ENCODE assay signal across 1 cellular context in the genomic region with DNA sequence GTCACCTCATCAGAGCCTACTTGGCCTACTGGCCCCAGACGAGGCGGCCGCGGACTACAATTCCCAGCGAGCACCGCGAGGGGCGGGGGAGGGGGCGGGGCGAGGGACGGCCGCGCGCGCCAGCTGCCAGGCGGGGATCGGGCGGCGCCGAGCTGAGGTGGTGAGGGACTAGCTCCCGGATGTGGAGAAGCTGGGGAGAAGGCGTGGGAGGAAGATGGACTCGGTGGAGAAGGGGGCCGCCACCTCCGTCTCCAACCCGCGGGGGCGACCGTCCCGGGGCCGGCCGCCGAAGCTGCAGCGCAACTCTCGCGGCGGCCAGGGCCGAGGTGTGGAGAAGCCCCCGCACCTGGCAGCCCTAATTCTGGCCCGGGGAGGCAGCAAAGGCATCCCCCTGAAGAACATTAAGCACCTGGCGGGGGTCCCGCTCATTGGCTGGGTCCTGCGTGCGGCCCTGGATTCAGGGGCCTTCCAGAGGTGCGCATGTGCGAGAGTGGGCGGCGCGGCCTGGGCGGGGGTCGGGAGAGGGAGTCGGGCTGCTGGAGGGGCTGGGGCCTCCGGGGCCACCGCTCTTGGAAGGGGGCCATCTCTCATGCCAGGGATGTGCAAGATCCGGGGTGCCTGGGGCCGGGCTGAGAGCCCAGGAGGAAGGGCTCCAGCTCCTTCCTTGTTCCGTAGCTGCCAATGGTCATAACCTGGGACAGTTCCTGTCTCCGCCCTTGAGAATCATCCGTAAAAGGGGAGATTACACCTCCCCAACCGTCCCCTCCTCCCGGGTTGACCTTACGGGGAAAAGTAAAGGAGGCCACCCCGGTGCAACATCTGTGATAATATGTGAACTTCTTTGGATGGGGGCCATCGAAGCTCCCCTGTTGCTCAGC.
TF ChIP-seq lines count a peak whose summit lies in the region.

A gene (plus strand): TSS at position 129 of the 878 bp plus-strand sequence. CDS start 86 bp downstream, at position 215.

TF ChIP-seq in K562, 482 proteins besides CTCF, POLR2A, EP300 and RAD21 (continued from another document and continues in another):
- TF ChIP-seq, protein P1, sequence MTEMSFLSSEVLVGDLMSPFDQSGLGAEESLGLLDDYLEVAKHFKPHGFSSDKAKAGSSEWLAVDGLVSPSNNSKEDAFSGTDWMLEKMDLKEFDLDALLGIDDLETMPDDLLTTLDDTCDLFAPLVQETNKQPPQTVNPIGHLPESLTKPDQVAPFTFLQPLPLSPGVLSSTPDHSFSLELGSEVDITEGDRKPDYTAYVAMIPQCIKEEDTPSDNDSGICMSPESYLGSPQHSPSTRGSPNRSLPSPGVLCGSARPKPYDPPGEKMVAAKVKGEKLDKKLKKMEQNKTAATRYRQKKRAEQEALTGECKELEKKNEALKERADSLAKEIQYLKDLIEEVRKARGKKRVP (CRISPR knock-in tag; IDR thresholded peaks at IDR 0.05) = no peak
- TF ChIP-seq, protein P2, sequence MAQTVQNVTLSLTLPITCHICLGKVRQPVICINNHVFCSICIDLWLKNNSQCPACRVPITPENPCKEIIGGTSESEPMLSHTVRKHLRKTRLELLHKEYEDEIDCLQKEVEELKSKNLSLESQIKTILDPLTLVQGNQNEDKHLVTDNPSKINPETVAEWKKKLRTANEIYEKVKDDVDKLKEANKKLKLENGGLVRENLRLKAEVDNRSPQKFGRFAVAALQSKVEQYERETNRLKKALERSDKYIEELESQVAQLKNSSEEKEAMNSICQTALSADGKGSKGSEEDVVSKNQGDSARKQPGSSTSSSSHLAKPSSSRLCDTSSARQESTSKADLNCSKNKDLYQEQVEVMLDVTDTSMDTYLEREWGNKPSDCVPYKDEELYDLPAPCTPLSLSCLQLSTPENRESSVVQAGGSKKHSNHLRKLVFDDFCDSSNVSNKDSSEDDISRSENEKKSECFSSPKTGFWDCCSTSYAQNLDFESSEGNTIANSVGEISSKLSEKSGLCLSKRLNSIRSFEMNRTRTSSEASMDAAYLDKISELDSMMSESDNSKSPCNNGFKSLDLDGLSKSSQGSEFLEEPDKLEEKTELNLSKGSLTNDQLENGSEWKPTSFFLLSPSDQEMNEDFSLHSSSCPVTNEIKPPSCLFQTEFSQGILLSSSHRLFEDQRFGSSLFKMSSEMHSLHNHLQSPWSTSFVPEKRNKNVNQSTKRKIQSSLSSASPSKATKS (CRISPR knock-in tag; IDR thresholded peaks at IDR 0.05) = no peak
- TF ChIP-seq CSDE1 (IDR thresholded peaks at IDR 0.05) (no peak), FOXJ2 (tag; IDR thresholded peaks at IDR 0.05) (no peak), ZNF121 (CRISPR knock-in tag; conservative IDR thresholded peaks at IDR 0.05) (no peak), HDGF (IDR thresholded peaks at IDR 0.05) (no peak), NR2C1 (IDR thresholded peaks at IDR 0.05) (0 out of 2 replicates have a peak, but pooled peaks have one; percentile 28), NR2C1 (tag; IDR thresholded peaks at IDR 0.05) (peak; percentile 32; the same call in 1 of the 2 replicates), C11orf30 (IDR thresholded peaks at IDR 0.05; ENCODE audit: low read depth) (no peak), ZFX (CRISPR knock-in tag; IDR thresholded peaks at IDR 0.05) (peak; percentile 67), LCOR (CRISPR knock-in tag; IDR thresholded peaks at IDR 0.05) (0 out of 2 replicates have a peak, but pooled peaks have one; percentile 36), ATF1 (CRISPR knock-in tag; IDR thresholded peaks at IDR 0.05) (no peak), ATF1 (tag; IDR thresholded peaks at IDR 0.05) (no peak), KAT8 (IDR thresholded peaks at IDR 0.05; ENCODE audit: low read depth) (no peak), ZNF778 (CRISPR knock-in tag; IDR thresholded peaks at IDR 0.05) (no peak), NEUROD1 (IDR thresholded peaks at IDR 0.05; ENCODE audit: borderline replicate concordance, low read depth, low read length, partially characterized antibody) (no peak), OTX1 (CRISPR knock-in tag; IDR thresholded peaks at IDR 0.05) (no peak), LEF1 (IDR thresholded peaks at IDR 0.05) (no peak), MEF2A (IDR thresholded peaks at IDR 0.05; ENCODE audit: control insufficient read depth, low read depth, low read length) (no peak), BMI1 (IDR thresholded peaks at IDR 0.05; ENCODE audit: low read length) (no peak), TCFL5 (CRISPR knock-in tag; conservative IDR thresholded peaks at IDR 0.05) (no peak), POU5F1 (IDR thresholded peaks at IDR 0.05; ENCODE audit: borderline replicate concordance, low read depth, low read length, partially characterized antibody) (no peak), ZFP30 (CRISPR knock-in tag; IDR thresholded peaks at IDR 0.05; ENCODE audit: borderline replicate concordance) (no peak), ZNF75A (CRISPR knock-in tag; IDR thresholded peaks at IDR 0.05) (no peak), TFAM (CRISPR knock-in tag; conservative IDR thresholded peaks at IDR 0.05) (no peak), TRIM24 (IDR thresholded peaks at IDR 0.05) (peak; percentile 58 to 62; a peak in 2 of 4 replicates)
- TF ChIP-seq, protein P3, sequence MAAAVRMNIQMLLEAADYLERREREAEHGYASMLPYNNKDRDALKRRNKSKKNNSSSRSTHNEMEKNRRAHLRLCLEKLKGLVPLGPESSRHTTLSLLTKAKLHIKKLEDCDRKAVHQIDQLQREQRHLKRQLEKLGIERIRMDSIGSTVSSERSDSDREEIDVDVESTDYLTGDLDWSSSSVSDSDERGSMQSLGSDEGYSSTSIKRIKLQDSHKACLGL (CRISPR knock-in tag; IDR thresholded peaks at IDR 0.05; ENCODE audit: borderline replicate concordance, poor library complexity, severe bottlenecking) = no peak
- TF ChIP-seq, protein P4, sequence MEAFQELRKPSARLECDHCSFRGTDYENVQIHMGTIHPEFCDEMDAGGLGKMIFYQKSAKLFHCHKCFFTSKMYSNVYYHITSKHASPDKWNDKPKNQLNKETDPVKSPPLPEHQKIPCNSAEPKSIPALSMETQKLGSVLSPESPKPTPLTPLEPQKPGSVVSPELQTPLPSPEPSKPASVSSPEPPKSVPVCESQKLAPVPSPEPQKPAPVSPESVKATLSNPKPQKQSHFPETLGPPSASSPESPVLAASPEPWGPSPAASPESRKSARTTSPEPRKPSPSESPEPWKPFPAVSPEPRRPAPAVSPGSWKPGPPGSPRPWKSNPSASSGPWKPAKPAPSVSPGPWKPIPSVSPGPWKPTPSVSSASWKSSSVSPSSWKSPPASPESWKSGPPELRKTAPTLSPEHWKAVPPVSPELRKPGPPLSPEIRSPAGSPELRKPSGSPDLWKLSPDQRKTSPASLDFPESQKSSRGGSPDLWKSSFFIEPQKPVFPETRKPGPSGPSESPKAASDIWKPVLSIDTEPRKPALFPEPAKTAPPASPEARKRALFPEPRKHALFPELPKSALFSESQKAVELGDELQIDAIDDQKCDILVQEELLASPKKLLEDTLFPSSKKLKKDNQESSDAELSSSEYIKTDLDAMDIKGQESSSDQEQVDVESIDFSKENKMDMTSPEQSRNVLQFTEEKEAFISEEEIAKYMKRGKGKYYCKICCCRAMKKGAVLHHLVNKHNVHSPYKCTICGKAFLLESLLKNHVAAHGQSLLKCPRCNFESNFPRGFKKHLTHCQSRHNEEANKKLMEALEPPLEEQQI (IDR thresholded peaks at IDR 0.05) = no peak
- TF ChIP-seq, protein P5, sequence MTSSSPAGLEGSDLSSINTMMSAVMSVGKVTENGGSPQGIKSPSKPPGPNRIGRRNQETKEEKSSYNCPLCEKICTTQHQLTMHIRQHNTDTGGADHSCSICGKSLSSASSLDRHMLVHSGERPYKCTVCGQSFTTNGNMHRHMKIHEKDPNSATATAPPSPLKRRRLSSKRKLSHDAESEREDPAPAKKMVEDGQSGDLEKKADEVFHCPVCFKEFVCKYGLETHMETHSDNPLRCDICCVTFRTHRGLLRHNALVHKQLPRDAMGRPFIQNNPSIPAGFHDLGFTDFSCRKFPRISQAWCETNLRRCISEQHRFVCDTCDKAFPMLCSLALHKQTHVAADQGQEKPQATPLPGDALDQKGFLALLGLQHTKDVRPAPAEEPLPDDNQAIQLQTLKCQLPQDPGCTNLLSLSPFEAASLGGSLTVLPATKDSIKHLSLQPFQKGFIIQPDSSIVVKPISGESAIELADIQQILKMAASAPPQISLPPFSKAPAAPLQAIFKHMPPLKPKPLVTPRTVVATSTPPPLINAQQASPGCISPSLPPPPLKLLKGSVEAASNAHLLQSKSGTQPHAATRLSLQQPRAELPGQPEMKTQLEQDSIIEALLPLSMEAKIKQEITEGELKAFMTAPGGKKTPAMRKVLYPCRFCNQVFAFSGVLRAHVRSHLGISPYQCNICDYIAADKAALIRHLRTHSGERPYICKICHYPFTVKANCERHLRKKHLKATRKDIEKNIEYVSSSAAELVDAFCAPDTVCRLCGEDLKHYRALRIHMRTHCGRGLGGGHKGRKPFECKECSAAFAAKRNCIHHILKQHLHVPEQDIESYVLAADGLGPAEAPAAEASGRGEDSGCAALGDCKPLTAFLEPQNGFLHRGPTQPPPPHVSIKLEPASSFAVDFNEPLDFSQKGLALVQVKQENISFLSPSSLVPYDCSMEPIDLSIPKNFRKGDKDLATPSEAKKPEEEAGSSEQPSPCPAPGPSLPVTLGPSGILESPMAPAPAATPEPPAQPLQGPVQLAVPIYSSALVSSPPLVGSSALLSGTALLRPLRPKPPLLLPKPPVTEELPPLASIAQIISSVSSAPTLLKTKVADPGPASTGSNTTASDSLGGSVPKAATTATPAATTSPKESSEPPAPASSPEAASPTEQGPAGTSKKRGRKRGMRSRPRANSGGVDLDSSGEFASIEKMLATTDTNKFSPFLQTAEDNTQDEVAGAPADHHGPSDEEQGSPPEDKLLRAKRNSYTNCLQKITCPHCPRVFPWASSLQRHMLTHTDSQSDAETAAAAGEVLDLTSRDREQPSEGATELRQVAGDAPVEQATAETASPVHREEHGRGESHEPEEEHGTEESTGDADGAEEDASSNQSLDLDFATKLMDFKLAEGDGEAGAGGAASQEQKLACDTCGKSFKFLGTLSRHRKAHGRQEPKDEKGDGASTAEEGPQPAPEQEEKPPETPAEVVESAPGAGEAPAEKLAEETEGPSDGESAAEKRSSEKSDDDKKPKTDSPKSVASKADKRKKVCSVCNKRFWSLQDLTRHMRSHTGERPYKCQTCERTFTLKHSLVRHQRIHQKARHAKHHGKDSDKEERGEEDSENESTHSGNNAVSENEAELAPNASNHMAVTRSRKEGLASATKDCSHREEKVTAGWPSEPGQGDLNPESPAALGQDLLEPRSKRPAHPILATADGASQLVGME (CRISPR knock-in tag; IDR thresholded peaks at IDR 0.05) = no peak
- TF ChIP-seq, protein P6, sequence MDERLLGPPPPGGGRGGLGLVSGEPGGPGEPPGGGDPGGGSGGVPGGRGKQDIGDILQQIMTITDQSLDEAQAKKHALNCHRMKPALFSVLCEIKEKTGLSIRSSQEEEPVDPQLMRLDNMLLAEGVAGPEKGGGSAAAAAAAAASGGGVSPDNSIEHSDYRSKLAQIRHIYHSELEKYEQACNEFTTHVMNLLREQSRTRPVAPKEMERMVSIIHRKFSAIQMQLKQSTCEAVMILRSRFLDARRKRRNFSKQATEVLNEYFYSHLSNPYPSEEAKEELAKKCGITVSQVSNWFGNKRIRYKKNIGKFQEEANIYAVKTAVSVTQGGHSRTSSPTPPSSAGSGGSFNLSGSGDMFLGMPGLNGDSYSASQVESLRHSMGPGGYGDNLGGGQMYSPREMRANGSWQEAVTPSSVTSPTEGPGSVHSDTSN (CRISPR knock-in tag; IDR thresholded peaks at IDR 0.05; ENCODE audit: low read depth) = no peak
- TF ChIP-seq, protein P6 (tag; conservative IDR thresholded peaks at IDR 0.05; ENCODE audit: low read depth) = no peak
- TF ChIP-seq, protein P7, sequence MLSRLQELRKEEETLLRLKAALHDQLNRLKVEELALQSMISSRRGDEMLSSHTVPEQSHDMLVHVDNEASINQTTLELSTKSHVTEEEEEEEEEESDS (CRISPR knock-in tag; IDR thresholded peaks at IDR 0.05) = no peak
- TF ChIP-seq, protein P8, sequence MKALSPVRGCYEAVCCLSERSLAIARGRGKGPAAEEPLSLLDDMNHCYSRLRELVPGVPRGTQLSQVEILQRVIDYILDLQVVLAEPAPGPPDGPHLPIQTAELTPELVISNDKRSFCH (CRISPR knock-in tag; IDR thresholded peaks at IDR 0.05) = no peak
- TF ChIP-seq, protein P8 (tag; IDR thresholded peaks at IDR 0.05) = peak; percentile 60; the same call in 1 of the 2 replicates
- TF ChIP-seq, protein P9, sequence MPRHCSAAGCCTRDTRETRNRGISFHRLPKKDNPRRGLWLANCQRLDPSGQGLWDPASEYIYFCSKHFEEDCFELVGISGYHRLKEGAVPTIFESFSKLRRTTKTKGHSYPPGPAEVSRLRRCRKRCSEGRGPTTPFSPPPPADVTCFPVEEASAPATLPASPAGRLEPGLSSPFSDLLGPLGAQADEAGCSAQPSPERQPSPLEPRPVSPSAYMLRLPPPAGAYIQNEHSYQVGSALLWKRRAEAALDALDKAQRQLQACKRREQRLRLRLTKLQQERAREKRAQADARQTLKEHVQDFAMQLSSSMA (CRISPR knock-in tag; IDR thresholded peaks at IDR 0.05) = no peak
- TF ChIP-seq, protein P10, sequence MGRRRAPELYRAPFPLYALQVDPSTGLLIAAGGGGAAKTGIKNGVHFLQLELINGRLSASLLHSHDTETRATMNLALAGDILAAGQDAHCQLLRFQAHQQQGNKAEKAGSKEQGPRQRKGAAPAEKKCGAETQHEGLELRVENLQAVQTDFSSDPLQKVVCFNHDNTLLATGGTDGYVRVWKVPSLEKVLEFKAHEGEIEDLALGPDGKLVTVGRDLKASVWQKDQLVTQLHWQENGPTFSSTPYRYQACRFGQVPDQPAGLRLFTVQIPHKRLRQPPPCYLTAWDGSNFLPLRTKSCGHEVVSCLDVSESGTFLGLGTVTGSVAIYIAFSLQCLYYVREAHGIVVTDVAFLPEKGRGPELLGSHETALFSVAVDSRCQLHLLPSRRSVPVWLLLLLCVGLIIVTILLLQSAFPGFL (CRISPR knock-in tag; IDR thresholded peaks at IDR 0.05) = no peak
